ENCODE assay signal across 1 cellular context in genomic region chr17:17750881-17751280, GRCh38.
TF ChIP-seq lines count a peak whose summit lies in the region.

No MANE protein-coding gene starts in this region.

TF ChIP-seq in GM12878, 131 proteins besides CTCF, POLR2A, EP300 and RAD21 (continued from another document):
- TF ChIP-seq SKIL (IDR thresholded peaks at IDR 0.05; ENCODE audit: low read depth, poor library complexity, severe bottlenecking) = no peak
- no peak for TF ChIP-seq MTA2 (IDR thresholded peaks at IDR 0.05; ENCODE audit: low read depth)
- TF ChIP-seq WRNIP1 (IDR thresholded peaks at IDR 0.05; ENCODE audit: borderline replicate concordance, low read depth, low read length) = no peak
- TF ChIP-seq HDAC2 (IDR thresholded peaks at IDR 0.05) = no peak
- TF ChIP-seq GABPA (IDR thresholded peaks at IDR 0.05; ENCODE audit: low read depth) = peak; percentile 59; the same call in 1 of the 2 replicates
- TF ChIP-seq CBX5 (IDR thresholded peaks at IDR 0.05; ENCODE audit: low read depth) = no peak
- TF ChIP-seq DPF2 (IDR thresholded peaks at IDR 0.05) = no peak
- no peak for TF ChIP-seq JUNB (IDR thresholded peaks at IDR 0.05)
- TF ChIP-seq ZNF217 (IDR thresholded peaks at IDR 0.05) = no peak
- TF ChIP-seq HDGF (IDR thresholded peaks at IDR 0.05) = no peak
- no peak for TF ChIP-seq CHD2 (IDR thresholded peaks at IDR 0.05; ENCODE audit: borderline replicate concordance, low read depth, low read length)
- no peak for TF ChIP-seq ZZZ3 (IDR thresholded peaks at IDR 0.05; ENCODE audit: control insufficient read depth, insufficient read length, low read depth)
- no peak for TF ChIP-seq PAX5 (IDR thresholded peaks at IDR 0.05; ENCODE audit: borderline replicate concordance, low read depth, low read length)
- no peak for TF ChIP-seq KDM1A (IDR thresholded peaks at IDR 0.05; ENCODE audit: borderline replicate concordance)
- TF ChIP-seq SMAD5 (IDR thresholded peaks at IDR 0.05; ENCODE audit: low read depth) = no peak
- no peak for TF ChIP-seq MEF2B (IDR thresholded peaks at IDR 0.05; ENCODE audit: partially characterized antibody, poor library complexity, severe bottlenecking)
- no peak for TF ChIP-seq TARDBP (IDR thresholded peaks at IDR 0.05; ENCODE audit: borderline replicate concordance)
- no peak for TF ChIP-seq MYC (IDR thresholded peaks at IDR 0.05; ENCODE audit: insufficient read depth, insufficient read length, insufficient replicate concordance, low read length, severe bottlenecking)
- no peak for TF ChIP-seq NFXL1 (IDR thresholded peaks at IDR 0.05; ENCODE audit: borderline replicate concordance)
- 0 out of 2 replicates have a peak, but pooled peaks have one; percentile 25 for TF ChIP-seq IKZF1 (conservative IDR thresholded peaks at IDR 0.05)
- TF ChIP-seq SPI1 (IDR thresholded peaks at IDR 0.05; ENCODE audit: borderline replicate concordance, insufficient read depth, low read depth, low read length) = 0 out of 2 replicates have a peak, but pooled peaks have one; percentile 46
- peak in 1 of 2 experiments; percentile 42; a peak in 1 of 4 replicates for TF ChIP-seq ETV6 (conservative IDR thresholded peaks at IDR 0.05 in 1 of 2, IDR thresholded peaks at IDR 0.05 in 1 of 2; ENCODE audit: borderline replicate concordance in 1 of 2, low read depth in 1 of 2)
- no peak for TF ChIP-seq ZBTB11 (CRISPR knock-in tag; IDR thresholded peaks at IDR 0.05)
- no peak for TF ChIP-seq CBX3 (IDR thresholded peaks at IDR 0.05; ENCODE audit: borderline replicate concordance, low read depth)
- no peak for TF ChIP-seq BCL3 (IDR thresholded peaks at IDR 0.05; ENCODE audit: borderline replicate concordance, insufficient read depth, low read depth, low read length, poor library complexity, severe bottlenecking)
- no peak for TF ChIP-seq E2F8 (IDR thresholded peaks at IDR 0.05; ENCODE audit: low read depth, partially characterized antibody)
- TF ChIP-seq SMAD1 (IDR thresholded peaks at IDR 0.05; ENCODE audit: low read depth, partially characterized antibody) = no peak
- TF ChIP-seq ELK1 (IDR thresholded peaks at IDR 0.05; ENCODE audit: low read depth, low read length) = peak; percentile 98
- no peak for TF ChIP-seq EGR1 (IDR thresholded peaks at IDR 0.05; ENCODE audit: borderline replicate concordance in 1 of 2, low read depth in 2 of 2, low read length in 2 of 2)
- TF ChIP-seq ZNF274 (IDR thresholded peaks at IDR 0.05; ENCODE audit: insufficient read depth, insufficient read length) = no peak
- TF ChIP-seq JUND (IDR thresholded peaks at IDR 0.05; ENCODE audit: low read depth, low read length) = no peak
- TF ChIP-seq RELB (IDR thresholded peaks at IDR 0.05; ENCODE audit: low read depth) = no peak
- no peak for TF ChIP-seq SMARCA5 (IDR thresholded peaks at IDR 0.05)
- TF ChIP-seq MXI1 (IDR thresholded peaks at IDR 0.05; ENCODE audit: low read depth, low read length) = 0 out of 2 replicates have a peak, but pooled peaks have one; percentile 33
- no peak for TF ChIP-seq RCOR1 (conservative IDR thresholded peaks at IDR 0.05; ENCODE audit: low read depth, low read length)
- no peak for TF ChIP-seq BRCA1 (IDR thresholded peaks at IDR 0.05; ENCODE audit: low read depth, low read length)
- no peak for TF ChIP-seq BCL11A (IDR thresholded peaks at IDR 0.05; ENCODE audit: low read depth, low read length)
- TF ChIP-seq NFYA (IDR thresholded peaks at IDR 0.05; ENCODE audit: borderline replicate concordance, low read depth, low read length) = no peak
- TF ChIP-seq RFX5 (IDR thresholded peaks at IDR 0.05; ENCODE audit: low read depth, low read length) = no peak
- no peak for TF ChIP-seq E4F1 (IDR thresholded peaks at IDR 0.05; ENCODE audit: borderline replicate concordance, partially characterized antibody)
- TF ChIP-seq CEBPB (IDR thresholded peaks at IDR 0.05; ENCODE audit: borderline replicate concordance in 1 of 2, low read depth in 2 of 2, low read length in 2 of 2) = no peak
- no peak for TF ChIP-seq ZNF207 (IDR thresholded peaks at IDR 0.05; ENCODE audit: borderline replicate concordance)
- no peak for TF ChIP-seq ATF3 (IDR thresholded peaks at IDR 0.05; ENCODE audit: borderline replicate concordance, extremely low read depth, low read depth, low read length)
- 0 out of 2 replicates have a peak, but pooled peaks have one; percentile 27 for TF ChIP-seq CREB1 (IDR thresholded peaks at IDR 0.05; ENCODE audit: low read depth)
- no peak for TF ChIP-seq TAF1 (IDR thresholded peaks at IDR 0.05; ENCODE audit: borderline replicate concordance, low read depth, low read length)
- TF ChIP-seq BHLHE40 (IDR thresholded peaks at IDR 0.05; ENCODE audit: borderline replicate concordance in 1 of 2, low read depth in 2 of 2, low read length in 1 of 2) = no peak
- no peak for TF ChIP-seq IRF4 (IDR thresholded peaks at IDR 0.05; ENCODE audit: low read depth, low read length)
- 0 out of 2 replicates have a peak, but pooled peaks have one; percentile 37 for TF ChIP-seq CBFB (IDR thresholded peaks at IDR 0.05; ENCODE audit: low read depth)
- TF ChIP-seq ZNF622 (IDR thresholded peaks at IDR 0.05) = no peak
